ENCODE assay signal across 1 cellular context in the genomic region with DNA sequence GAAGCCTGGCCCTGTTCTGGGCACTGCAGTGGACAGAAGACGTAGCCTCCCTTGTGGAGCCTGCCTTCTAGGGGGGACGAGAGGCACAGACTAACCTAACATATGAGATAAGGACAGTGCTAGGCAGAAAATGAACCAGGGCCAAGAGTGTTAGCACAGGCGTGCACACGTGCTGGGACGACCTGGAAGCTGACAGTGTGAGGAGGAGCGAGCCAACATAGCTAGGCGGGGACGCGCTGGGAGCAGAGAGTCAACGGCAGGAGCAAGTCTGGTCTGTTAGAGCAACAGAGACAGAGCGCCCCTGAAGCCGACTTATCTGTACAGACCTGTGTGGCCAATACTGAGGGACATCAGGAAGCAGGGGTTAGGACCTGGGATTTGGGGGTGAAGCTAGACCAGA.
TF ChIP-seq lines count a peak whose summit lies in the region.

No MANE protein-coding gene starts in this region.

TF ChIP-seq in GM12878, 131 proteins besides CTCF, POLR2A, EP300 and RAD21:
- TF ChIP-seq NFXL1 (IDR thresholded peaks at IDR 0.05; ENCODE audit: borderline replicate concordance) (no peak), ASH2L (IDR thresholded peaks at IDR 0.05; ENCODE audit: borderline replicate concordance, low read depth) (no peak), HDAC2 (IDR thresholded peaks at IDR 0.05) (no peak), HDGF (IDR thresholded peaks at IDR 0.05) (no peak), SPI1 (IDR thresholded peaks at IDR 0.05; ENCODE audit: borderline replicate concordance, insufficient read depth, low read depth, low read length) (no peak), IRF4 (IDR thresholded peaks at IDR 0.05; ENCODE audit: low read depth, low read length) (no peak), MTA3 (IDR thresholded peaks at IDR 0.05; ENCODE audit: borderline replicate concordance, low read length) (no peak), BHLHE40 (IDR thresholded peaks at IDR 0.05; ENCODE audit: borderline replicate concordance in 1 of 2, low read depth in 2 of 2, low read length in 1 of 2) (no peak), SMAD1 (IDR thresholded peaks at IDR 0.05; ENCODE audit: low read depth, partially characterized antibody) (no peak), RBBP5 (conservative IDR thresholded peaks at IDR 0.05) (no peak)
- TF ChIP-seq, protein P1, sequence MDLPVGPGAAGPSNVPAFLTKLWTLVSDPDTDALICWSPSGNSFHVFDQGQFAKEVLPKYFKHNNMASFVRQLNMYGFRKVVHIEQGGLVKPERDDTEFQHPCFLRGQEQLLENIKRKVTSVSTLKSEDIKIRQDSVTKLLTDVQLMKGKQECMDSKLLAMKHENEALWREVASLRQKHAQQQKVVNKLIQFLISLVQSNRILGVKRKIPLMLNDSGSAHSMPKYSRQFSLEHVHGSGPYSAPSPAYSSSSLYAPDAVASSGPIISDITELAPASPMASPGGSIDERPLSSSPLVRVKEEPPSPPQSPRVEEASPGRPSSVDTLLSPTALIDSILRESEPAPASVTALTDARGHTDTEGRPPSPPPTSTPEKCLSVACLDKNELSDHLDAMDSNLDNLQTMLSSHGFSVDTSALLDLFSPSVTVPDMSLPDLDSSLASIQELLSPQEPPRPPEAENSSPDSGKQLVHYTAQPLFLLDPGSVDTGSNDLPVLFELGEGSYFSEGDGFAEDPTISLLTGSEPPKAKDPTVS (IDR thresholded peaks at IDR 0.05; ENCODE audit: low read depth, low read length): no peak
- TF ChIP-seq, protein P2, sequence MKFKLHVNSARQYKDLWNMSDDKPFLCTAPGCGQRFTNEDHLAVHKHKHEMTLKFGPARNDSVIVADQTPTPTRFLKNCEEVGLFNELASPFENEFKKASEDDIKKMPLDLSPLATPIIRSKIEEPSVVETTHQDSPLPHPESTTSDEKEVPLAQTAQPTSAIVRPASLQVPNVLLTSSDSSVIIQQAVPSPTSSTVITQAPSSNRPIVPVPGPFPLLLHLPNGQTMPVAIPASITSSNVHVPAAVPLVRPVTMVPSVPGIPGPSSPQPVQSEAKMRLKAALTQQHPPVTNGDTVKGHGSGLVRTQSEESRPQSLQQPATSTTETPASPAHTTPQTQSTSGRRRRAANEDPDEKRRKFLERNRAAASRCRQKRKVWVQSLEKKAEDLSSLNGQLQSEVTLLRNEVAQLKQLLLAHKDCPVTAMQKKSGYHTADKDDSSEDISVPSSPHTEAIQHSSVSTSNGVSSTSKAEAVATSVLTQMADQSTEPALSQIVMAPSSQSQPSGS (IDR thresholded peaks at IDR 0.05; ENCODE audit: low read length): no peak
- TF ChIP-seq, protein P3, sequence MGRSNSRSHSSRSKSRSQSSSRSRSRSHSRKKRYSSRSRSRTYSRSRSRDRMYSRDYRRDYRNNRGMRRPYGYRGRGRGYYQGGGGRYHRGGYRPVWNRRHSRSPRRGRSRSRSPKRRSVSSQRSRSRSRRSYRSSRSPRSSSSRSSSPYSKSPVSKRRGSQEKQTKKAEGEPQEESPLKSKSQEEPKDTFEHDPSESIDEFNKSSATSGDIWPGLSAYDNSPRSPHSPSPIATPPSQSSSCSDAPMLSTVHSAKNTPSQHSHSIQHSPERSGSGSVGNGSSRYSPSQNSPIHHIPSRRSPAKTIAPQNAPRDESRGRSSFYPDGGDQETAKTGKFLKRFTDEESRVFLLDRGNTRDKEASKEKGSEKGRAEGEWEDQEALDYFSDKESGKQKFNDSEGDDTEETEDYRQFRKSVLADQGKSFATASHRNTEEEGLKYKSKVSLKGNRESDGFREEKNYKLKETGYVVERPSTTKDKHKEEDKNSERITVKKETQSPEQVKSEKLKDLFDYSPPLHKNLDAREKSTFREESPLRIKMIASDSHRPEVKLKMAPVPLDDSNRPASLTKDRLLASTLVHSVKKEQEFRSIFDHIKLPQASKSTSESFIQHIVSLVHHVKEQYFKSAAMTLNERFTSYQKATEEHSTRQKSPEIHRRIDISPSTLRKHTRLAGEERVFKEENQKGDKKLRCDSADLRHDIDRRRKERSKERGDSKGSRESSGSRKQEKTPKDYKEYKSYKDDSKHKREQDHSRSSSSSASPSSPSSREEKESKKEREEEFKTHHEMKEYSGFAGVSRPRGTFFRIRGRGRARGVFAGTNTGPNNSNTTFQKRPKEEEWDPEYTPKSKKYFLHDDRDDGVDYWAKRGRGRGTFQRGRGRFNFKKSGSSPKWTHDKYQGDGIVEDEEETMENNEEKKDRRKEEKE (IDR thresholded peaks at IDR 0.05): no peak
- TF ChIP-seq, protein P4, sequence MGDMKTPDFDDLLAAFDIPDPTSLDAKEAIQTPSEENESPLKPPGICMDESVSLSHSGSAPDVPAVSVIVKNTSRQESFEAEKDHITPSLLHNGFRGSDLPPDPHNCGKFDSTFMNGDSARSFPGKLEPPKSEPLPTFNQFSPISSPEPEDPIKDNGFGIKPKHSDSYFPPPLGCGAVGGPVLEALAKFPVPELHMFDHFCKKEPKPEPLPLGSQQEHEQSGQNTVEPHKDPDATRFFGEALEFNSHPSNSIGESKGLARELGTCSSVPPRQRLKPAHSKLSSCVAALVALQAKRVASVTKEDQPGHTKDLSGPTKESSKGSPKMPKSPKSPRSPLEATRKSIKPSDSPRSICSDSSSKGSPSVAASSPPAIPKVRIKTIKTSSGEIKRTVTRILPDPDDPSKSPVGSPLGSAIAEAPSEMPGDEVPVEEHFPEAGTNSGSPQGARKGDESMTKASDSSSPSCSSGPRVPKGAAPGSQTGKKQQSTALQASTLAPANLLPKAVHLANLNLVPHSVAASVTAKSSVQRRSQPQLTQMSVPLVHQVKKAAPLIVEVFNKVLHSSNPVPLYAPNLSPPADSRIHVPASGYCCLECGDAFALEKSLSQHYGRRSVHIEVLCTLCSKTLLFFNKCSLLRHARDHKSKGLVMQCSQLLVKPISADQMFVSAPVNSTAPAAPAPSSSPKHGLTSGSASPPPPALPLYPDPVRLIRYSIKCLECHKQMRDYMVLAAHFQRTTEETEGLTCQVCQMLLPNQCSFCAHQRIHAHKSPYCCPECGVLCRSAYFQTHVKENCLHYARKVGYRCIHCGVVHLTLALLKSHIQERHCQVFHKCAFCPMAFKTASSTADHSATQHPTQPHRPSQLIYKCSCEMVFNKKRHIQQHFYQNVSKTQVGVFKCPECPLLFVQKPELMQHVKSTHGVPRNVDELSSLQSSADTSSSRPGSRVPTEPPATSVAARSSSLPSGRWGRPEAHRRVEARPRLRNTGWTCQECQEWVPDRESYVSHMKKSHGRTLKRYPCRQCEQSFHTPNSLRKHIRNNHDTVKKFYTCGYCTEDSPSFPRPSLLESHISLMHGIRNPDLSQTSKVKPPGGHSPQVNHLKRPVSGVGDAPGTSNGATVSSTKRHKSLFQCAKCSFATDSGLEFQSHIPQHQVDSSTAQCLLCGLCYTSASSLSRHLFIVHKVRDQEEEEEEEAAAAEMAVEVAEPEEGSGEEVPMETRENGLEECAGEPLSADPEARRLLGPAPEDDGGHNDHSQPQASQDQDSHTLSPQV (IDR thresholded peaks at IDR 0.05): no peak
